In the genomic region with DNA sequence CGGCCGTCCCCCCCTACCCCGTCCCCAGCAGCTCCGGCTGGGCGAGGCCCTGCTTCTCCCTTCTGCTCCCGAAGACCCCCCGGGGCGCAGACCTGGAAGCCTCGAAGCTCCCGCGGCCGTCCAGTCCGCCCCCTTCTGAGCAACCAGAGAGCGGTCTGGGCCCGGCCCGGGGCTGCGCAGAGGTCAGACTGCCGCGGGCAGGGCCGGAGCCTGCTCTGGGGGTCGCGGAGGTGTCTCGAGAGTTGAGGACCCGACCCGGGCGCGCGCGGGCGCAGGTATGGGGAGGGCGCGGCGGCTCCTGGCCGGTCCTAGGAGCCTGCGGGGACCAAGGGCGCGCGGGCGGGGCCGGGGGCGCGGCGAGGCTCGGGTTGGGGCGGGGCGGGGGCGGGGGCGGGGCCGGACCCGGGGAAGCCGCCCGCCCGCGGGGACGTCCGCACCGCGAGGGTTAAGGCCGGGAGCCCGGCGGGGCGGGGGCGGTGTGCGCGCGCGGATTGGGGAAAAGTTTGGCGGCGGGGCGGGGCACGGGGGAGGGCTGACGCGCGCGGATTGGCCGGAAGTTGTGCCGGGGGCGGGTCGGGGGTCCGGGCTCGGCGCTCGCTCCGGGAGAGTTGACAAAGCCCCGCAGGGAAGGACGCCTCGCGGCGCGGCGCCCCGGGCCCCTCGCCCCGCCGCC, we compare ENCODE assay signal across 8 cellular contexts. TPM values are rescaled to one million over a fixed set of nuclear protein-coding genes. Genes with fewer than 3 reads are reported as not detected.
DNase-seq lines count a peak whose midpoint lies in the region; ATAC-seq and TF ChIP-seq lines count a peak whose summit lies in the region.

A gene with protein sequence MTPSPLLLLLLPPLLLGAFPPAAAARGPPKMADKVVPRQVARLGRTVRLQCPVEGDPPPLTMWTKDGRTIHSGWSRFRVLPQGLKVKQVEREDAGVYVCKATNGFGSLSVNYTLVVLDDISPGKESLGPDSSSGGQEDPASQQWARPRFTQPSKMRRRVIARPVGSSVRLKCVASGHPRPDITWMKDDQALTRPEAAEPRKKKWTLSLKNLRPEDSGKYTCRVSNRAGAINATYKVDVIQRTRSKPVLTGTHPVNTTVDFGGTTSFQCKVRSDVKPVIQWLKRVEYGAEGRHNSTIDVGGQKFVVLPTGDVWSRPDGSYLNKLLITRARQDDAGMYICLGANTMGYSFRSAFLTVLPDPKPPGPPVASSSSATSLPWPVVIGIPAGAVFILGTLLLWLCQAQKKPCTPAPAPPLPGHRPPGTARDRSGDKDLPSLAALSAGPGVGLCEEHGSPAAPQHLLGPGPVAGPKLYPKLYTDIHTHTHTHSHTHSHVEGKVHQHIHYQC (plus strand): TSS at position 605 of the 673 bp plus-strand sequence. CDS start 860 bp downstream, outside the sequence.

- H3K36me3 ChIP-seq in osteoblast (ENCODE audit: insufficient read depth, low read length): peaks cover 3% of the 10 kb centered on the region

- peaks cover 18% of the 10 kb centered on the region for H3K4me1 ChIP-seq in osteoblast (ENCODE audit: insufficient read depth, low read length)

- no peak for TF ChIP-seq CTCF in osteoblast (IDR thresholded peaks at IDR 0.05; ENCODE audit: extremely low read depth, low read depth, low read length)

- peak within 1 kb of the TSS; percentile 33 for H3K27ac ChIP-seq in osteoblast (ENCODE audit: low read depth, low read length)
- H3K27ac ChIP-seq in substantia nigra (ENCODE audit: low read depth, low read length, poor library complexity, severe bottlenecking): no peak within 1 kb of the TSS

- H3K4me2 ChIP-seq in osteoblast (ENCODE audit: insufficient read depth, low read length): peak within 1 kb of the TSS; percentile 81

- peak within 1 kb of the TSS; percentile 74 for H3K4me3 ChIP-seq in osteoblast (ENCODE audit: insufficient read depth, low read length)

- H4K20me1 ChIP-seq in osteoblast (ENCODE audit: insufficient read depth, low read length): peaks cover 17% of the 10 kb centered on the region

- peak within 1 kb of the TSS; percentile 77 for H2AFZ ChIP-seq in osteoblast (ENCODE audit: low read length)

- peaks cover 26% of the 10 kb centered on the region for H3K27me3 ChIP-seq in osteoblast (ENCODE audit: insufficient read depth, low read length)

- H3K9me3 ChIP-seq in osteoblast (ENCODE audit: low read depth, low read length): peaks cover 2% of the 10 kb centered on the region

- ATAC-seq in HG03439 (IDR thresholded peaks at IDR 0.05; ENCODE audit: unreplicated experiment): peak; percentile 39

- H3K79me2 ChIP-seq in osteoblast (ENCODE audit: insufficient read depth, low read length): no peaks in the 10 kb centered on the region

- peak; percentile 40 for DNase-seq in NCI-H2029 (lab: John Stamatoyannopoulos, UW)
- DNase-seq in NCI-H2029 treated with DMSO at 0.1 percent for 48 hours (lab: John Stamatoyannopoulos, UW): no peak
- peak; percentile 93 for DNase-seq in SKM-1 (lab: John Stamatoyannopoulos, UW; ENCODE audit: unreplicated experiment)
- peak; percentile 92 for DNase-seq in activated naive CD4-positive, alpha-beta T cell treated with anti-CD3 and anti-CD28 coated beads, Interleukin-2, amount 50 U/mL, for 16 hours
- no peak for DNase-seq in glomerular endothelial cell (ENCODE audit: extremely low read depth, low read depth, low spot score)
- DNase-seq in osteoblast (ENCODE audit: insufficient read length, low spot score, missing footprints): peak; percentile 100
- DNase-seq in substantia nigra (lab: John Stamatoyannopoulos, UW): peak in 41 of 49 donors; percentile 9 to 84 (median 62)

RNA-seq across cellular contexts. Expression of the gene that starts here (rescaled TPM):
- total RNA-seq in glomerular endothelial cell (22.3 and 27.7 TPM in 2 replicates), osteoblast (29.2 and 30.8 TPM in 2 replicates)

Comparison
In these comparisons a context has a peak if more than half of its experiments do, and no peak if none do; other contexts are left out.
1. DNase-seq: peak in NCI-H2029 (single experiment), SKM-1 (single experiment), activated naive CD4-positive, alpha-beta T cell treated with anti-CD3 and anti-CD28 coated beads, Interleukin-2, amount 50 U/mL, for 16 hours (single experiment), osteoblast (single experiment) and substantia nigra (41 of 49); none in NCI-H2029 treated with DMSO at 0.1 percent for 48 hours (single experiment) and glomerular endothelial cell (single experiment).